ENCODE assay signal across 9 cellular contexts in the genomic region with DNA sequence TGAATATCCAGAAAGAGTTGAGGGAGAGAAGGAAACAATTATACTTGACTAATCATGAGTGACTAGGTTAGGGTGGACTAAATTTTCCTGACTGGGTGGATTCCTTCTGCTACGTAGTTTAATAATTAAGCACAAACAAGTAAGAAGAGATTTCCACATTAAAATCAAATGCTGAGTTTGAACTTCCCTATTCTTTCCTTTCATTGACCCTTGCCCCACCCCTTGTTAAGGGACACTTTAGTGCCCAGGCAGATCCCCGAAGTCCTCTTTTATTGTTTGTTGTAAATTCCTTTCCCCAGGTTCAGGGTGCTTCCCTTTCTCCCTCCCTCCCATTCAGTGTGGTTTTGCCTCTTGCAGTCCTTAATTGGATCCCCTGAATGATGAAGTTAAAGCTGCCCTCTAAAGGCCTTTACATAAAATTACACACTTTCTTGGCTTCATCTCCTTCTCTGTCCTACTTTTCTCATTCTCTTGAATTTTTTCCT. TPM values are rescaled to one million over a fixed set of nuclear protein-coding genes. Genes with fewer than 3 reads are reported as not detected.
DNase-seq lines count a peak whose midpoint lies in the region; ATAC-seq lines count a peak whose summit lies in the region.
"Had no signal": no experiment of that assay in that cellular context is flagged by ENCODE, and none has a peak within 500 bp of the region (broad histone marks: within the 10 kb centered on the region; RNA-seq: fewer than 3 reads in every experiment).

No MANE protein-coding gene starts in this region.

- CTCF ChIA-PET in activated CD4-positive, alpha-beta T cell treated with anti-CD3 and anti-CD28 coated beads for 36 hours (lab: Charles Lee) = no interaction called here

- H3K36me3 Mint-ChIP-seq in activated CD4-positive, alpha-beta T cell treated with anti-CD3 and anti-CD28 coated beads for 36 hours (ENCODE audit: low read depth) = no peaks in the 10 kb centered on the region

- ATAC-seq in HG03039 (IDR thresholded peaks at IDR 0.05; ENCODE audit: unreplicated experiment) = no peak
- no peak for ATAC-seq in activated CD4-positive, alpha-beta T cell treated with anti-CD3 and anti-CD28 coated beads for 36 hours

- POLR2A ChIA-PET in activated CD4-positive, alpha-beta T cell treated with anti-CD3 and anti-CD28 coated beads for 36 hours (lab: Charles Lee) = no interaction called here

- no peak overlapping the region for H3K4me3 Mint-ChIP-seq in activated CD4-positive, alpha-beta T cell treated with anti-CD3 and anti-CD28 coated beads for 36 hours

- no peak overlapping the region for H3K27ac Mint-ChIP-seq in activated CD4-positive, alpha-beta T cell treated with anti-CD3 and anti-CD28 coated beads for 36 hours

- intact Hi-C loops in activated CD4-positive, alpha-beta T cell treated with anti-CD3 and anti-CD28 coated beads for 36 hours (cut with DNase I, micrococcal nuclease) = loop anchor here in 1 of 2 experiments (2.0 to 5.0 kb wide), 2 partner anchors 117 to 234 kb away; no protein-coding TSS in a partner anchor

- peaks cover 5% of the 10 kb centered on the region for H3K27me3 Mint-ChIP-seq in activated CD4-positive, alpha-beta T cell treated with anti-CD3 and anti-CD28 coated beads for 36 hours

- no peaks in the 10 kb centered on the region for H3K9me3 Mint-ChIP-seq in activated CD4-positive, alpha-beta T cell treated with anti-CD3 and anti-CD28 coated beads for 36 hours (ENCODE audit: low read depth)

- no peaks in the 10 kb centered on the region for H3K4me1 Mint-ChIP-seq in activated CD4-positive, alpha-beta T cell treated with anti-CD3 and anti-CD28 coated beads for 36 hours

- DNase-seq in NCI-H1417 (lab: John Stamatoyannopoulos, UW) (peak in 2 of 3 experiments; percentile 7 to 59), NCI-H1417 treated with DMSO at 0.1 percent for 48 hours (lab: John Stamatoyannopoulos, UW) (no peak), NCI-H1694 (lab: John Stamatoyannopoulos, UW) (peak; percentile 32), dermis blood vessel endothelial cell (peak; percentile 39), renal cortical epithelial cell (ENCODE audit: low read depth) (peak; percentile 88), DMS79 (lab: John Stamatoyannopoulos, UW) (no peak)
- no peak for DNase-seq in activated CD4-positive, alpha-beta T cell treated with anti-CD3 and anti-CD28 coated beads for 36 hours

RNA-seq across cellular contexts. Expression of a gene that starts 8.8 kb away (rescaled TPM):
- total RNA-seq in dermis blood vessel endothelial cell = not detected in 2 replicates
- not detected in 2 replicates for total RNA-seq in renal cortical epithelial cell
- not detected for total RNA-seq in activated CD4-positive, alpha-beta T cell treated with anti-CD3 and anti-CD28 coated beads for 36 hours
- total RNA-seq: SJSA1 had no signal

Comparison
In these comparisons a context has a peak if more than half of its experiments do, and no peak if none do; other contexts are left out.
1. DNase-seq: peak in NCI-H1417 (2 of 3), NCI-H1694 (single experiment), dermis blood vessel endothelial cell (single experiment) and renal cortical epithelial cell (single experiment); none in NCI-H1417 treated with DMSO at 0.1 percent for 48 hours (single experiment), DMS79 (single experiment) and activated CD4-positive, alpha-beta T cell treated with anti-CD3 and anti-CD28 coated beads for 36 hours (single experiment).